ENCODE assay signal across 1 cellular context in the genomic region with DNA sequence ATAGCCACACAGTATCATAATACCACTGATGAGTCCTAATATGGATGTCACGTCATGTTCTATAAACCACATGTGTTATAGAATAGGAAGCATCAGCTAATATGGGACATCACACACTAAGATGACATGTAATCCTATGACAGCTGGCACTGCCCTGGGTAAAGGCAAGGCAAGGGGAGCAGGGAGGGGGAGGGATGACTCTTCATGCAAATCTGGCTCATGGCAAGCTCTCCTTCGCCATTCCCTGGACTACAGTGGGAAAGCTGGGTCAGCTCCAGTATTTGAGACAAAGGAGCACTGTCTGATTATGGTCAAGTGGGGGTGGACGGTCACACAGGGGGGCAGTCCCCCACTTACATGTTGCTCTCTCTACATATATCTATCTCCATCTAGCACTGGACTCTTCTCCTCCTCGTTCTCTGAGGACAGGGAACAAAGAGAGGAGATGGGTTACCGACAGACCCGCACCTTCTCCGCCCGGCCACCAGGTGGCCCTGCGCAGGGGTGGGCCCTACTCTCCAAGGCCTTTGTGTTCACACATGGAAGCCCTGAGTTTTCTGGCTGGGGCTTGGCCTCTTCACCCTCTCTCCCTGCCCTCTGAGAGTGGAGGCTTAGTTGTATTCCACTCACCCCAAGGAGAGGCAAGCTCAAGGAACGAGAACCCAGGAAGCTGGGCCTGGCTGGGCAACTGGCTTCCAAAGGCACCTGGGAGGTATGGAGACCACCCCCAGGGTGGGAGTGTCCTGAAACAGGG.
TF ChIP-seq lines count a peak whose summit lies in the region.

No MANE protein-coding gene starts in this region.

TF ChIP-seq in GM12878, 131 proteins besides CTCF, POLR2A, EP300 and RAD21:
- TF ChIP-seq TCF12 (IDR thresholded peaks at IDR 0.05; ENCODE audit: low read depth, low read length) (0 out of 2 replicates have a peak, but pooled peaks have one; percentile 21), IKZF1 (conservative IDR thresholded peaks at IDR 0.05) (0 out of 2 replicates have a peak, but pooled peaks have one; percentile 22), NR2F1 (conservative IDR thresholded peaks at IDR 0.05) (no peak), NR2C1 (IDR thresholded peaks at IDR 0.05) (no peak), TCF3 (IDR thresholded peaks at IDR 0.05; ENCODE audit: borderline replicate concordance, insufficient read depth, low read depth, low read length) (no peak), ESRRA (IDR thresholded peaks at IDR 0.05; ENCODE audit: low read length) (no peak), YY1 (IDR thresholded peaks at IDR 0.05; ENCODE audit: low read depth, low read length) (peak; percentile 69), ZNF622 (IDR thresholded peaks at IDR 0.05) (no peak), ETV6 (conservative IDR thresholded peaks at IDR 0.05 in 1 of 2, IDR thresholded peaks at IDR 0.05 in 1 of 2; ENCODE audit: borderline replicate concordance in 1 of 2, low read depth in 1 of 2) (no peak), SRF (IDR thresholded peaks at IDR 0.05; ENCODE audit: low read depth in 2 of 2, low read length in 2 of 2) (no peak), SIX5 (IDR thresholded peaks at IDR 0.05; ENCODE audit: low read depth, low read length, severe bottlenecking) (no peak), LARP7 (IDR thresholded peaks at IDR 0.05) (no peak), TCF7 (IDR thresholded peaks at IDR 0.05; ENCODE audit: borderline replicate concordance) (no peak), FOXK2 (IDR thresholded peaks at IDR 0.05) (no peak), SMARCA5 (IDR thresholded peaks at IDR 0.05) (no peak), HDGF (IDR thresholded peaks at IDR 0.05) (peak; percentile 77; the same call in 1 of the 2 replicates), SMC3 (IDR thresholded peaks at IDR 0.05; ENCODE audit: borderline replicate concordance, low read length) (peak; percentile 95), IKZF2 (IDR thresholded peaks at IDR 0.05) (no peak), POU2F2 (IDR thresholded peaks at IDR 0.05; ENCODE audit: borderline replicate concordance, low read depth, low read length) (no peak), EZH2 (IDR thresholded peaks at IDR 0.05; ENCODE audit: borderline replicate concordance, control insufficient read depth, low read depth, low read length) (no peak), WRNIP1 (IDR thresholded peaks at IDR 0.05; ENCODE audit: borderline replicate concordance, low read depth, low read length) (no peak), ZNF207 (IDR thresholded peaks at IDR 0.05; ENCODE audit: borderline replicate concordance) (no peak)
- TF ChIP-seq, protein P1, sequence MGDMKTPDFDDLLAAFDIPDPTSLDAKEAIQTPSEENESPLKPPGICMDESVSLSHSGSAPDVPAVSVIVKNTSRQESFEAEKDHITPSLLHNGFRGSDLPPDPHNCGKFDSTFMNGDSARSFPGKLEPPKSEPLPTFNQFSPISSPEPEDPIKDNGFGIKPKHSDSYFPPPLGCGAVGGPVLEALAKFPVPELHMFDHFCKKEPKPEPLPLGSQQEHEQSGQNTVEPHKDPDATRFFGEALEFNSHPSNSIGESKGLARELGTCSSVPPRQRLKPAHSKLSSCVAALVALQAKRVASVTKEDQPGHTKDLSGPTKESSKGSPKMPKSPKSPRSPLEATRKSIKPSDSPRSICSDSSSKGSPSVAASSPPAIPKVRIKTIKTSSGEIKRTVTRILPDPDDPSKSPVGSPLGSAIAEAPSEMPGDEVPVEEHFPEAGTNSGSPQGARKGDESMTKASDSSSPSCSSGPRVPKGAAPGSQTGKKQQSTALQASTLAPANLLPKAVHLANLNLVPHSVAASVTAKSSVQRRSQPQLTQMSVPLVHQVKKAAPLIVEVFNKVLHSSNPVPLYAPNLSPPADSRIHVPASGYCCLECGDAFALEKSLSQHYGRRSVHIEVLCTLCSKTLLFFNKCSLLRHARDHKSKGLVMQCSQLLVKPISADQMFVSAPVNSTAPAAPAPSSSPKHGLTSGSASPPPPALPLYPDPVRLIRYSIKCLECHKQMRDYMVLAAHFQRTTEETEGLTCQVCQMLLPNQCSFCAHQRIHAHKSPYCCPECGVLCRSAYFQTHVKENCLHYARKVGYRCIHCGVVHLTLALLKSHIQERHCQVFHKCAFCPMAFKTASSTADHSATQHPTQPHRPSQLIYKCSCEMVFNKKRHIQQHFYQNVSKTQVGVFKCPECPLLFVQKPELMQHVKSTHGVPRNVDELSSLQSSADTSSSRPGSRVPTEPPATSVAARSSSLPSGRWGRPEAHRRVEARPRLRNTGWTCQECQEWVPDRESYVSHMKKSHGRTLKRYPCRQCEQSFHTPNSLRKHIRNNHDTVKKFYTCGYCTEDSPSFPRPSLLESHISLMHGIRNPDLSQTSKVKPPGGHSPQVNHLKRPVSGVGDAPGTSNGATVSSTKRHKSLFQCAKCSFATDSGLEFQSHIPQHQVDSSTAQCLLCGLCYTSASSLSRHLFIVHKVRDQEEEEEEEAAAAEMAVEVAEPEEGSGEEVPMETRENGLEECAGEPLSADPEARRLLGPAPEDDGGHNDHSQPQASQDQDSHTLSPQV (IDR thresholded peaks at IDR 0.05): no peak
- TF ChIP-seq, protein P2, sequence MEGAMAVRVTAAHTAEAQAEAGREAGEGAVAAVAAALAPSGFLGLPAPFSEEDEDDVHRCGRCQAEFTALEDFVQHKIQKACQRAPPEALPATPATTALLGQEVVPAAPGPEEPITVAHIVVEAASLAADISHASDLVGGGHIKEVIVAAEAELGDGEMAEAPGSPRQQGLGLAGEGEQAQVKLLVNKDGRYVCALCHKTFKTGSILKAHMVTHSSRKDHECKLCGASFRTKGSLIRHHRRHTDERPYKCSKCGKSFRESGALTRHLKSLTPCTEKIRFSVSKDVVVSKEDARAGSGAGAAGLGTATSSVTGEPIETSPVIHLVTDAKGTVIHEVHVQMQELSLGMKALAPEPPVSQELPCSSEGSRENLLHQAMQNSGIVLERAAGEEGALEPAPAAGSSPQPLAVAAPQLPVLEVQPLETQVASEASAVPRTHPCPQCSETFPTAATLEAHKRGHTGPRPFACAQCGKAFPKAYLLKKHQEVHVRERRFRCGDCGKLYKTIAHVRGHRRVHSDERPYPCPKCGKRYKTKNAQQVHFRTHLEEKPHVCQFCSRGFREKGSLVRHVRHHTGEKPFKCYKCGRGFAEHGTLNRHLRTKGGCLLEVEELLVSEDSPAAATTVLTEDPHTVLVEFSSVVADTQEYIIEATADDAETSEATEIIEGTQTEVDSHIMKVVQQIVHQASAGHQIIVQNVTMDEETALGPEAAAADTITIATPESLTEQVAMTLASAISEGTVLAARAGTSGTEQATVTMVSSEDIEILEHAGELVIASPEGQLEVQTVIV (IDR thresholded peaks at IDR 0.05; ENCODE audit: borderline replicate concordance, partially characterized antibody): no peak
- TF ChIP-seq, protein P3, sequence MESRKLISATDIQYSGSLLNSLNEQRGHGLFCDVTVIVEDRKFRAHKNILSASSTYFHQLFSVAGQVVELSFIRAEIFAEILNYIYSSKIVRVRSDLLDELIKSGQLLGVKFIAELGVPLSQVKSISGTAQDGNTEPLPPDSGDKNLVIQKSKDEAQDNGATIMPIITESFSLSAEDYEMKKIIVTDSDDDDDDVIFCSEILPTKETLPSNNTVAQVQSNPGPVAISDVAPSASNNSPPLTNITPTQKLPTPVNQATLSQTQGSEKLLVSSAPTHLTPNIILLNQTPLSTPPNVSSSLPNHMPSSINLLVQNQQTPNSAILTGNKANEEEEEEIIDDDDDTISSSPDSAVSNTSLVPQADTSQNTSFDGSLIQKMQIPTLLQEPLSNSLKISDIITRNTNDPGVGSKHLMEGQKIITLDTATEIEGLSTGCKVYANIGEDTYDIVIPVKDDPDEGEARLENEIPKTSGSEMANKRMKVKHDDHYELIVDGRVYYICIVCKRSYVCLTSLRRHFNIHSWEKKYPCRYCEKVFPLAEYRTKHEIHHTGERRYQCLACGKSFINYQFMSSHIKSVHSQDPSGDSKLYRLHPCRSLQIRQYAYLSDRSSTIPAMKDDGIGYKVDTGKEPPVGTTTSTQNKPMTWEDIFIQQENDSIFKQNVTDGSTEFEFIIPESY (IDR thresholded peaks at IDR 0.05): no peak
- TF ChIP-seq, protein P4, sequence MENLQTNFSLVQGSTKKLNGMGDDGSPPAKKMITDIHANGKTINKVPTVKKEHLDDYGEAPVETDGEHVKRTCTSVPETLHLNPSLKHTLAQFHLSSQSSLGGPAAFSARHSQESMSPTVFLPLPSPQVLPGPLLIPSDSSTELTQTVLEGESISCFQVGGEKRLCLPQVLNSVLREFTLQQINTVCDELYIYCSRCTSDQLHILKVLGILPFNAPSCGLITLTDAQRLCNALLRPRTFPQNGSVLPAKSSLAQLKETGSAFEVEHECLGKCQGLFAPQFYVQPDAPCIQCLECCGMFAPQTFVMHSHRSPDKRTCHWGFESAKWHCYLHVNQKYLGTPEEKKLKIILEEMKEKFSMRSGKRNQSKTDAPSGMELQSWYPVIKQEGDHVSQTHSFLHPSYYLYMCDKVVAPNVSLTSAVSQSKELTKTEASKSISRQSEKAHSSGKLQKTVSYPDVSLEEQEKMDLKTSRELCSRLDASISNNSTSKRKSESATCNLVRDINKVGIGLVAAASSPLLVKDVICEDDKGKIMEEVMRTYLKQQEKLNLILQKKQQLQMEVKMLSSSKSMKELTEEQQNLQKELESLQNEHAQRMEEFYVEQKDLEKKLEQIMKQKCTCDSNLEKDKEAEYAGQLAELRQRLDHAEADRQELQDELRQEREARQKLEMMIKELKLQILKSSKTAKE (IDR thresholded peaks at IDR 0.05; ENCODE audit: low read depth, poor library complexity, severe bottlenecking): no peak
